18 cellular contexts compared by ENCODE assay signal in the genomic region with DNA sequence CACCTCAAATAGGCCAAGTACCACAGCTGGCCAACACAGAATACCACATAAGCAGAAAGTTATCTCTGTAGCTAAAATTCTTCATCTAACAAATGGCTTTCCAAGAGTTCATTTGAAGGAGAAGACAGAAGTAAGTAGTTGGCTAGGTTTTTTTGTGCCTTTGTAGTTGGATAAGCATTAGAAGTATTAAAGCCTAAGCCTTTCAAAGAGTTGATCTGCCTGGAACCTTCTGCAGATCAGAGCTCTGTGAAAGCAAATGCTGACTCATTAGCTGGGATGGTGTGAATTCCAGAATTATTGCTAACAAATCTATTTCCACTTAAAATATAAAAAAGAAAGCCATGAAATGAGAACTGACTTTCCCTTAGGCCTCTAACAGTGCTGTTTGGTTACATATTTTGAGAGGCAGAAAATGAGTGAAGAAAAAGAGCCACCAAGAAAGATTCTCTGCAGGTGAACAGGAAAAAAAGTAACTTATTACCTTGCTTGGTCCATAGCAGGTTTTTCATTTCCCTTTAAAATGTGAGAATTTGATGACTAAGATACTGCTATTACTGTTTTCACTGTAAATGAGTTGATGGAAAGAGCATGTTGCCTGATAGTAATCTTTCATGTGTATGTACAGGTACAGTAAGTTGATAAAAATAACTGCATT.
DNase-seq lines count a peak whose midpoint lies in the region; ATAC-seq and TF ChIP-seq lines count a peak whose summit lies in the region.
"Had no signal": no experiment of that assay in that cellular context is flagged by ENCODE, and none has a peak within 500 bp of the region (broad histone marks: within the 10 kb centered on the region; RNA-seq: fewer than 3 reads in every experiment).

No MANE protein-coding gene starts in this region.

- H3K9me3 ChIP-seq in testis: no peaks in the 10 kb centered on the region
- H3K9me3 ChIP-seq: esophagus squamous epithelium, heart left ventricle had no signal

- no peak overlapping the region for H3K27ac Mint-ChIP-seq in T-cell
- H3K27ac Mint-ChIP-seq: activated naive CD4-positive, alpha-beta T cell treated with anti-CD3 and anti-CD28 coated beads, Interleukin-2, amount 10 ng/mL, durations not matched to agents 7 days and 5 days; brain had no signal

- H3K4me3 ChIP-seq in choroid plexus epithelial cell (ENCODE audit: low read depth, low read length) (no peak overlapping the region), testis (no peak overlapping the region)
- H3K4me3 ChIP-seq: esophagus squamous epithelium, heart left ventricle had no signal

- H3K4me1 Mint-ChIP-seq in T-cell: no peaks in the 10 kb centered on the region
- H3K4me1 Mint-ChIP-seq: activated naive CD4-positive, alpha-beta T cell treated with anti-CD3 and anti-CD28 coated beads, Interleukin-2, amount 10 ng/mL, durations not matched to agents 7 days and 5 days; brain had no signal

- TF ChIP-seq CTCF in choroid plexus epithelial cell (conservative IDR thresholded peaks at IDR 0.05; ENCODE audit: low read depth, low read length) (no peak), testis (IDR thresholded peaks at IDR 0.05) (no peak)

- H3K27ac ChIP-seq in testis: no peak overlapping the region
- H3K27ac ChIP-seq: heart left ventricle had no signal

- TF ChIP-seq POLR2A in testis (IDR thresholded peaks at IDR 0.05): no peak

- H3K27me3 ChIP-seq in testis: no peaks in the 10 kb centered on the region
- H3K27me3 ChIP-seq: esophagus squamous epithelium, heart left ventricle had no signal

- no peaks in the 10 kb centered on the region for H3K4me1 ChIP-seq in testis
- H3K4me1 ChIP-seq: heart left ventricle had no signal

- no peak overlapping the region for H3K4me3 Mint-ChIP-seq in T-cell
- H3K4me3 Mint-ChIP-seq: activated naive CD4-positive, alpha-beta T cell treated with anti-CD3 and anti-CD28 coated beads, Interleukin-2, amount 10 ng/mL, durations not matched to agents 7 days and 5 days; brain had no signal

- no peaks in the 10 kb centered on the region for H3K36me3 Mint-ChIP-seq in T-cell
- H3K36me3 Mint-ChIP-seq: activated naive CD4-positive, alpha-beta T cell treated with anti-CD3 and anti-CD28 coated beads, Interleukin-2, amount 10 ng/mL, durations not matched to agents 7 days and 5 days; brain had no signal

- ATAC-seq in HG03159 (IDR thresholded peaks at IDR 0.05; ENCODE audit: unreplicated experiment) (peak; percentile 65), T-cell (replicated peaks in 1 of 4) (no peak)
- ATAC-seq: HCT116, heart left ventricle had no signal

- peak; percentile 17 for DNase-seq in GM04504 (ENCODE audit: low read depth)
- peak; percentile 46 for DNase-seq in choroid plexus epithelial cell (ENCODE audit: low read depth)
- DNase-seq in myocyte (ENCODE audit: low read depth): peak; percentile 32
- DNase-seq in cerebellar cortex (ENCODE audit: low spot score): no peak
- DNase-seq in GDM1 (lab: John Stamatoyannopoulos, UW): no peak
- no peak for DNase-seq in T-cell
- no peak for DNase-seq in testis
- DNase-seq: activated CD4-positive, alpha-beta T cell treated with anti-CD3 and anti-CD28 coated beads, Interleukin-2, amount 50 U/mL, for 4 hours; activated naive CD4-positive, alpha-beta T cell treated with anti-CD3 and anti-CD28 coated beads, Interleukin-2, amount 10 ng/mL, durations not matched to agents 7 days and 5 days; activated T-cell treated with anti-CD3 and anti-CD28 coated beads, Interleukin-2, amount 50 U/mL, for 1 hour; COR-L47; esophagus squamous epithelium; heart left ventricle; islet precursor cell; midbrain had no signal

- H3K9me3 Mint-ChIP-seq in T-cell: peaks cover 10 to 29% (median 13%) of the 10 kb centered on the region in 3 donors

- intact Hi-C loops in testis (cut with DNase I; ENCODE audit: low total_unique reads): no loop called here

- POLR2A ChIA-PET in T-cell (lab: Charles Lee): interaction anchor here in 1 of 2 donors (0.6 kb wide), 1 partner anchor 150 kb away, joined by 3 read pairs; no protein-coding TSS in a partner anchor

- no peaks in the 10 kb centered on the region for H3K27me3 Mint-ChIP-seq in T-cell
- H3K27me3 Mint-ChIP-seq: activated naive CD4-positive, alpha-beta T cell treated with anti-CD3 and anti-CD28 coated beads, Interleukin-2, amount 10 ng/mL, durations not matched to agents 7 days and 5 days had no signal

- H3K36me3 ChIP-seq in testis (ENCODE audit: low read depth, missing control alignments): no peaks in the 10 kb centered on the region
- H3K36me3 ChIP-seq: esophagus squamous epithelium, heart left ventricle had no signal

- CTCF ChIA-PET in T-cell (lab: Charles Lee): no interaction called here

Comparison
In these comparisons a context has a peak if more than half of its experiments do, and no peak if none do; other contexts are left out.
1. DNase-seq: peak in GM04504 (single experiment), choroid plexus epithelial cell (single experiment) and myocyte (single experiment); none in cerebellar cortex (single experiment), GDM1 (single experiment), T-cell (0 of 34) and testis (single experiment).